Comparison of ENCODE assay signal across 1 cellular context in the genomic region with DNA sequence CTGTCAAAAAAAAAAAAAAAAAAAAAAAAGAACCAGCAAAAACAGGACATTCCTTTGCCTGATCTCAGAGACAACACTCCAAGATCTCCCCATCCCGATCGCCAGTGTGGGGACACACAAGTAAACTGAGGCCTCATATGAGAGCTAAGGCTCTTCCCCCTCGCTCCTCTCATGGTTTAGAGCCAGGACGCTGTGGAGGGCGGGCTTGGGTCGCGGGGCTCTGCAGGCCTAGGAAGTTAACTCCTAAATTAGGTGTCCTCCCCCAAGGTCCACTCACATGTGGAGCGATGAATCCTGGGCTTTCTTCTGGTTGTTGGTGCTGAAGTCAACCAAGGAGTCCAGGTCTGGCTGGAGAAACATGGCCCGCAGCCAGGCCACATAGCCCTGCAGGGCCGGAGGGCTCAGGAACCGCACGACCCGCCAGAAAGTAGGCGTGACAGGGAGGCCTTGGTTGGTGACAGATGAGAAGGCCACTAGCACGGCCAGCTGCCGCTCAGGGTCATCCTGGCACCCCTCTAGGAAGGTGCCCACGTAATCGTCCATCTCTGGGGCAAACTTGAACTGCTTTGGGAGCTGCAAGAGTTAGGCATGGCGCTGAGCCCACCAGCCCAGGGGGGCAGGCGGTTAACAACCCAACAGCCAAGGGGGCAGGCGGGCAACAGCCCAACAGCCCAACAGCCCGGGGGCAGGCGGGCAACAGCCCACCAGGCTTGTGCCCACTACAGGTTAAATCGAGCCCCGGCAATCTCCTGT.
TF ChIP-seq lines count a peak whose summit lies in the region.

No MANE protein-coding gene starts in this region.

TF ChIP-seq in HepG2, 621 proteins besides CTCF, POLR2A, EP300 and RAD21:
- TF ChIP-seq AGO2 (optimal IDR thresholded peaks at IDR 0.05; ENCODE audit: low read depth, low read length), result peak; percentile 80
- no peak for TF ChIP-seq TCF7 (IDR thresholded peaks at IDR 0.05; ENCODE audit: low read depth)
- TF ChIP-seq RORA (CRISPR knock-in tag; IDR thresholded peaks at IDR 0.05), result no peak
- TF ChIP-seq LRRFIP1 (CRISPR knock-in tag; conservative IDR thresholded peaks at IDR 0.05), result no peak
- no peak for TF ChIP-seq KIAA2018 (CRISPR knock-in tag; IDR thresholded peaks at IDR 0.05; ENCODE audit: borderline replicate concordance)
- no peak for TF ChIP-seq ELF4 (CRISPR knock-in tag; IDR thresholded peaks at IDR 0.05; ENCODE audit: borderline replicate concordance)
- TF ChIP-seq SRSF1 (optimal IDR thresholded peaks at IDR 0.05; ENCODE audit: low read depth, low read length), result no peak
- no peak for TF ChIP-seq SMAD9 (CRISPR knock-in tag; IDR thresholded peaks at IDR 0.05)
- no peak for TF ChIP-seq TIGD3 (CRISPR knock-in tag; IDR thresholded peaks at IDR 0.05; ENCODE audit: borderline replicate concordance)
- no peak for TF ChIP-seq ZNF557 (CRISPR knock-in tag; IDR thresholded peaks at IDR 0.05)
- peak; percentile 50; the same call in 1 of the 2 replicates for TF ChIP-seq RBFOX2 (IDR thresholded peaks at IDR 0.05; ENCODE audit: low read depth, low read length)
- no peak for TF ChIP-seq NFYB (CRISPR knock-in tag; IDR thresholded peaks at IDR 0.05)
- no peak for TF ChIP-seq TEAD3 (CRISPR knock-in tag; optimal IDR thresholded peaks at IDR 0.05; ENCODE audit: borderline replicate concordance)
- TF ChIP-seq ZSCAN25 (CRISPR knock-in tag; IDR thresholded peaks at IDR 0.05), result no peak
- TF ChIP-seq TOE1 (CRISPR knock-in tag; IDR thresholded peaks at IDR 0.05), result no peak
- TF ChIP-seq ZBTB43 (CRISPR knock-in tag; conservative IDR thresholded peaks at IDR 0.05), result no peak
